8 cellular contexts compared by ENCODE assay signal in genomic region chr3:58052373-58053273, GRCh38. TPM values are rescaled to one million over a fixed set of nuclear protein-coding genes. Genes with fewer than 3 reads are reported as not detected.
DNase-seq lines count a peak whose midpoint lies in the region; ATAC-seq and TF ChIP-seq lines count a peak whose summit lies in the region.

No MANE protein-coding gene starts in this region.

- H3K4me3 ChIP-seq in prostate gland = no peak overlapping the region

- H3K4me1 ChIP-seq in prostate gland (replicated peaks) = peaks cover 15% of the 10 kb centered on the region

- TF ChIP-seq CTCF in C4-2B (conservative IDR thresholded peaks at IDR 0.05) (no peak), prostate gland (IDR thresholded peaks at IDR 0.05) (no peak), GM13976 (IDR thresholded peaks at IDR 0.05; ENCODE audit: borderline replicate concordance, control extremely low read depth, extremely low read depth, insufficient read depth, missing control alignments) (no peak)

- no peaks in the 10 kb centered on the region for H3K9me3 Mint-ChIP-seq in activated T-helper 17 cell treated with anti-CD3 and anti-CD28 coated beads, Interleukin-2, amount 50 U/mL, for 72 hours

- H3K27ac Mint-ChIP-seq in activated T-helper 17 cell treated with anti-CD3 and anti-CD28 coated beads, Interleukin-2, amount 50 U/mL, for 72 hours = peak overlapping the region; percentile 41

- WGBS in prostate gland = 35% methylated on average over 8 of the region's 8 CpGs

- peaks cover 5% of the 10 kb centered on the region for H3K4me1 Mint-ChIP-seq in activated T-helper 17 cell treated with anti-CD3 and anti-CD28 coated beads, Interleukin-2, amount 50 U/mL, for 72 hours

- H3K27me3 Mint-ChIP-seq in activated T-helper 17 cell treated with anti-CD3 and anti-CD28 coated beads, Interleukin-2, amount 50 U/mL, for 72 hours = no peaks in the 10 kb centered on the region

- no peaks in the 10 kb centered on the region for H3K36me3 ChIP-seq in prostate gland

- no peaks in the 10 kb centered on the region for H3K36me3 Mint-ChIP-seq in activated T-helper 17 cell treated with anti-CD3 and anti-CD28 coated beads, Interleukin-2, amount 50 U/mL, for 72 hours (ENCODE audit: low read depth)

- H3K9me3 ChIP-seq in prostate gland = no peaks in the 10 kb centered on the region

- H3K4me3 Mint-ChIP-seq in activated T-helper 17 cell treated with anti-CD3 and anti-CD28 coated beads, Interleukin-2, amount 50 U/mL, for 72 hours = no peak overlapping the region

- in situ Hi-C loops in GM13976 (cut with MboI; ENCODE audit: low sequenced_read_pairs, unreplicated experiment) = no loop called here

- H3K27me3 ChIP-seq in prostate gland (replicated peaks; ENCODE audit: insufficient read depth) = no peaks in the 10 kb centered on the region

- TF ChIP-seq POLR2A in prostate gland (IDR thresholded peaks at IDR 0.05) = no peak

- peak; percentile 97 for ATAC-seq in activated T-helper 17 cell treated with anti-CD3 and anti-CD28 coated beads, Interleukin-2, amount 50 U/mL, for 72 hours (replicated peaks)
- no peak for ATAC-seq in HG03196 (IDR thresholded peaks at IDR 0.05; ENCODE audit: unreplicated experiment)

- DNase-seq in HS-5 (ENCODE audit: low read depth) = peak; percentile 94
- peak in 38 of 42 donors; percentile 19 to 86 (median 60) for DNase-seq in head of caudate nucleus
- DNase-seq in prostate gland (ENCODE audit: low spot score) = peak; percentile 77
- DNase-seq in T-helper 9 cell = no peak
- no peak for DNase-seq in GM13976 (ENCODE audit: low spot score)

- H3K27ac ChIP-seq in C4-2B = peak overlapping the region; percentile 69
- peak overlapping the region; percentile 54 to 67 for H3K27ac ChIP-seq in prostate gland

- intact Hi-C loops in head of caudate nucleus (cut with DNase I) (no loop called here), prostate gland (cut with DNase I) (loop anchor here (5.0 kb wide), 1 partner anchor 35 kb away; no protein-coding TSS in a partner anchor)

RNA-seq across cellular contexts. Expression of gene FLNB, which starts 44.4 kb away (rescaled TPM):
- total RNA-seq in activated T-helper 17 cell treated with anti-CD3 and anti-CD28 coated beads, Interleukin-2, amount 50 U/mL, for 72 hours = 10 to 100 TPM; 22.5 to 23.6 TPM
- total RNA-seq in prostate gland = 100 to 1,000 TPM; 331 to 408 TPM

Comparison
In these comparisons a context has a peak if more than half of its experiments do, and no peak if none do; other contexts are left out.
1. DNase-seq: peak in HS-5 (single experiment), head of caudate nucleus (38 of 42) and prostate gland (single experiment); none in T-helper 9 cell (single experiment) and GM13976 (single experiment).
2. RNA of gene FLNB, which starts 44.4 kb away (total RNA-seq): 331 to 408 TPM in prostate gland; 22.5 to 23.6 TPM in activated T-helper 17 cell treated with anti-CD3 and anti-CD28 coated beads, Interleukin-2, amount 50 U/mL, for 72 hours; every median in the first group is over 10 times any median in the second.